Comparison of ENCODE assay signal across 19 cellular contexts in genomic region chr17:71941920-71942319, GRCh38.
DNase-seq lines count a peak whose midpoint lies in the region; ATAC-seq and TF ChIP-seq lines count a peak whose summit lies in the region.
"Had no signal": no experiment of that assay in that cellular context is flagged by ENCODE, and none has a peak within 500 bp of the region (broad histone marks: within the 10 kb centered on the region; RNA-seq: fewer than 3 reads in every experiment).

No MANE protein-coding gene starts in this region.

- intact Hi-C loops in PC-3 (cut with micrococcal nuclease) (no loop called here), left colon (cut with DNase I, micrococcal nuclease) (no loop called here), vagina (cut with DNase I) (no loop called here), tibial artery (cut with DNase I; ENCODE audit: low total_unique reads) (no loop called here)

- no peaks in the 10 kb centered on the region for H3K9me2 ChIP-seq in PC-3 (replicated peaks; ENCODE audit: low read length)

- H3K36me3 ChIP-seq in HEK293 (ENCODE audit: control insufficient read depth in 2 of 2, insufficient read depth in 1 of 2, low read length in 2 of 2) (no peaks in the 10 kb centered on the region), PC-3 (ENCODE audit: low read depth, low read length) (no peaks in the 10 kb centered on the region), mucosa of rectum (ENCODE audit: control insufficient read depth in 2 of 2, insufficient read depth in 2 of 2, low read length in 2 of 2) (no peaks in the 10 kb centered on the region), vagina (no peaks in the 10 kb centered on the region), tibial artery (no peaks in the 10 kb centered on the region)
- H3K36me3 ChIP-seq: BLaER1, HAP-1 had no signal

- H3K4me3 ChIP-seq in HEK293 (ENCODE audit: low read depth, low read length), result no peak overlapping the region
- H3K4me3 ChIP-seq in PC-3 (ENCODE audit: low read length), result no peak overlapping the region
- H3K4me3 ChIP-seq in mucosa of rectum (ENCODE audit: low read length in 2 of 2), result no peak overlapping the region
- H3K4me3 ChIP-seq in vagina, result no peak overlapping the region
- H3K4me3 ChIP-seq in tibial artery, result no peak overlapping the region
- H3K4me3 ChIP-seq: BLaER1, HAP-1 had no signal

- H3K27ac ChIP-seq in HEK293 (ENCODE audit: extremely low read depth, low read depth, low read length), result no peak overlapping the region
- H3K27ac ChIP-seq in PC-3 (ENCODE audit: low read length), result no peak overlapping the region
- peak overlapping the region; percentile 53 to 58 for H3K27ac ChIP-seq in mucosa of rectum (ENCODE audit: low read depth in 2 of 2, low read length in 2 of 2)
- H3K27ac ChIP-seq in vagina, result no peak overlapping the region
- H3K27ac ChIP-seq in tibial artery, result no peak overlapping the region
- H3K27ac ChIP-seq: 22Rv1, BLaER1, C4-2B had no signal

- H3K9ac ChIP-seq in PC-3 (ENCODE audit: low read length) (no peak overlapping the region), mucosa of rectum (ENCODE audit: low read depth in 1 of 2, low read length in 2 of 2) (peak overlapping the region in 1 of 2 donors; percentile 20)
- H3K9ac ChIP-seq: BLaER1 had no signal

- H3K4me1 ChIP-seq in HEK293 (ENCODE audit: control insufficient read depth, insufficient read depth, low read length), result no peaks in the 10 kb centered on the region
- peaks cover 14% of the 10 kb centered on the region for H3K4me1 ChIP-seq in PC-3 (ENCODE audit: insufficient read depth, low read length)
- peaks cover 3 to 14% of the 10 kb centered on the region in 2 donors for H3K4me1 ChIP-seq in mucosa of rectum (ENCODE audit: control insufficient read depth in 2 of 2, insufficient read depth in 2 of 2, low read length in 2 of 2)
- peaks cover 6% of the 10 kb centered on the region for H3K4me1 ChIP-seq in vagina
- peaks cover 0 to 15% (median 2%) of the 10 kb centered on the region in 4 donors for H3K4me1 ChIP-seq in tibial artery
- H3K4me1 ChIP-seq: HAP-1 had no signal

- CTCF ChIA-PET in HEK293 (lab: Yijun Ruan, JAX), result no interaction called here
- CTCF ChIA-PET in PC-3 (lab: Charles Lee), result no interaction called here

- BruUV-seq in PC-3 (replicated peaks; lab: Mats Ljungman, UMichigan), result no TSS peak

- POLR2A ChIA-PET in HEK293 (lab: Yijun Ruan, JAX) (no interaction called here), PC-3 (lab: Charles Lee; ENCODE audit: unreplicated experiment) (interaction anchor here (0.6 to 0.8 kb wide), 2 partner anchors 359 to 421 kb away, joined by 4 read pairs; no protein-coding TSS in a partner anchor)

- no peaks in the 10 kb centered on the region for H3K36me3 Mint-ChIP-seq in effector memory CD8-positive, alpha-beta T cell (ENCODE audit: insufficient read depth)
- H3K36me3 Mint-ChIP-seq: CD4-positive, CD25-positive, alpha-beta regulatory T cell; CD8-positive, alpha-beta T cell had no signal

- no peak for TF ChIP-seq POLR2A in vagina (IDR thresholded peaks at IDR 0.05)

- no peaks in the 10 kb centered on the region for H4K20me1 ChIP-seq in PC-3 (ENCODE audit: low read length)
- H4K20me1 ChIP-seq: BLaER1 had no signal

- H3K27me3 ChIP-seq in PC-3 (ENCODE audit: low read length) (no peaks in the 10 kb centered on the region), mucosa of rectum (ENCODE audit: control insufficient read depth in 2 of 2, insufficient read depth in 2 of 2, low read length in 2 of 2) (no peaks in the 10 kb centered on the region), vagina (no peaks in the 10 kb centered on the region), tibial artery (no peaks in the 10 kb centered on the region)
- H3K27me3 ChIP-seq: BLaER1 had no signal

- TF ChIP-seq CTCF in HEK293 (tag by site-specific recombination; IDR thresholded peaks at IDR 0.05) (no peak), PC-3 (conservative IDR thresholded peaks at IDR 0.05; ENCODE audit: low read depth, low read length) (no peak), vagina (IDR thresholded peaks at IDR 0.05) (no peak), tibial artery (IDR thresholded peaks at IDR 0.05) (no peak)

- H2AFZ ChIP-seq in PC-3 (ENCODE audit: low read length), result no peak overlapping the region

- DNase-seq in PC-3 (no peak), left colon (peak; percentile 29 to 65), vagina (ENCODE audit: extremely low spot score in 2 of 2) (no peak), tibial artery (no peak)
- no peak for DNase-seq in effector memory CD8-positive, alpha-beta T cell
- DNase-seq: Caco-2; CD4-positive, CD25-positive, alpha-beta regulatory T cell; CD8-positive, alpha-beta T cell; DMS153; DND-41; GOT3 had no signal

- H3K4me3 Mint-ChIP-seq in effector memory CD8-positive, alpha-beta T cell, result no peak overlapping the region
- H3K4me3 Mint-ChIP-seq: B cell; CD4-positive, CD25-positive, alpha-beta regulatory T cell; CD8-positive, alpha-beta T cell had no signal

- H3K9me3 ChIP-seq in HEK293 (ENCODE audit: control insufficient read depth, insufficient read depth, low read depth, low read length), result no peaks in the 10 kb centered on the region
- H3K9me3 ChIP-seq in PC-3 (ENCODE audit: low read length), result no peaks in the 10 kb centered on the region
- no peaks in the 10 kb centered on the region for H3K9me3 ChIP-seq in mucosa of rectum (ENCODE audit: control insufficient read depth in 2 of 2, low read length in 2 of 2)
- H3K9me3 ChIP-seq in vagina, result no peaks in the 10 kb centered on the region
- H3K9me3 ChIP-seq in tibial artery, result no peaks in the 10 kb centered on the region
- H3K9me3 ChIP-seq: Caco-2 had no signal

- H3K4me2 ChIP-seq in PC-3 (ENCODE audit: low read length), result no peak overlapping the region
- H3K4me2 ChIP-seq: BLaER1 had no signal

- no peak overlapping the region for H3K27ac Mint-ChIP-seq in effector memory CD8-positive, alpha-beta T cell
- H3K27ac Mint-ChIP-seq: B cell; CD4-positive, CD25-positive, alpha-beta regulatory T cell; CD8-positive, alpha-beta T cell had no signal

- H3F3A ChIP-seq in PC-3 (ENCODE audit: low read length, unreplicated experiment), result no peaks in the 10 kb centered on the region

- H3K27me3 Mint-ChIP-seq in effector memory CD8-positive, alpha-beta T cell, result no peaks in the 10 kb centered on the region
- H3K27me3 Mint-ChIP-seq: B cell; CD4-positive, CD25-positive, alpha-beta regulatory T cell had no signal

- peak; percentile 24 for ATAC-seq in PC-3
- peak; percentile 96 for ATAC-seq in left colon
- ATAC-seq in SK-N-SH treated with all-trans-retinoic acid at 6 μM for 48 hours, result no peak
- ATAC-seq in effector memory CD8-positive, alpha-beta T cell (replicated peaks), result no peak
- ATAC-seq: CD8-positive, alpha-beta T cell had no signal

- no peaks in the 10 kb centered on the region for H3K4me1 Mint-ChIP-seq in effector memory CD8-positive, alpha-beta T cell (ENCODE audit: low read depth in 2 of 2)
- H3K4me1 Mint-ChIP-seq: B cell; CD4-positive, CD25-positive, alpha-beta regulatory T cell had no signal

- H3K9me3 Mint-ChIP-seq in effector memory CD8-positive, alpha-beta T cell, result peaks cover 2 to 22% of the 10 kb centered on the region in 2 donors

- no peaks in the 10 kb centered on the region for H3K79me2 ChIP-seq in PC-3 (ENCODE audit: low read length)

TF ChIP-seq in HEK293, 187 proteins besides CTCF, POLR2A, EP300 and RAD21:
- TF ChIP-seq KLF1 (tag by site-specific recombination; IDR thresholded peaks at IDR 0.05) (peak; percentile 71), FEZF1 (tag by site-specific recombination; IDR thresholded peaks at IDR 0.05) (0 out of 2 replicates have a peak, but pooled peaks have one; percentile 31), ZFHX2 (tag by site-specific recombination; conservative IDR thresholded peaks at IDR 0.05) (peak; percentile 91), RBAK (tag by site-specific recombination; IDR thresholded peaks at IDR 0.05) (no peak), MZF1 (tag by site-specific recombination; IDR thresholded peaks at IDR 0.05; ENCODE audit: borderline replicate concordance) (no peak), PRDM6 (tag by site-specific recombination; IDR thresholded peaks at IDR 0.05) (0 out of 2 replicates have a peak, but pooled peaks have one; percentile 8), EGR2 (tag by site-specific recombination; IDR thresholded peaks at IDR 0.05; ENCODE audit: low read depth) (peak; percentile 78)

TF ChIP-seq in SK-N-SH treated with all-trans-retinoic acid at 6 μM for 48 hours, 23 proteins besides CTCF, POLR2A, EP300 and RAD21 (continues in another document):
- no peak for TF ChIP-seq ESRRG (CRISPR knock-in tag; IDR thresholded peaks at IDR 0.05)
- TF ChIP-seq ISL1 (CRISPR knock-in tag; IDR thresholded peaks at IDR 0.05), result no peak
- TF ChIP-seq CREB5 (CRISPR knock-in tag; IDR thresholded peaks at IDR 0.05; ENCODE audit: low read depth), result no peak
- TF ChIP-seq SNAI2 (CRISPR knock-in tag; IDR thresholded peaks at IDR 0.05), result no peak
- no peak for TF ChIP-seq ZNF8 (CRISPR knock-in tag; IDR thresholded peaks at IDR 0.05)
- no peak for TF ChIP-seq CSRNP3 (CRISPR knock-in tag; IDR thresholded peaks at IDR 0.05)
- TF ChIP-seq PPARA (CRISPR knock-in tag; IDR thresholded peaks at IDR 0.05; ENCODE audit: borderline replicate concordance), result no peak

Comparison
In these comparisons a context has a peak if more than half of its experiments do, and no peak if none do; other contexts are left out.
1. H3K27ac ChIP-seq: peak in mucosa of rectum (2 of 2); none in HEK293 (single experiment), PC-3 (single experiment), vagina (single experiment) and tibial artery (0 of 2).
2. ATAC-seq: peak in PC-3 (single experiment) and left colon (single experiment); none in SK-N-SH treated with all-trans-retinoic acid at 6 μM for 48 hours (single experiment) and effector memory CD8-positive, alpha-beta T cell (single experiment).
3. DNase-seq: peak in left colon (2 of 2); none in PC-3 (single experiment), effector memory CD8-positive, alpha-beta T cell (0 of 3), vagina (0 of 2) and tibial artery (0 of 2).